Comparison of ENCODE assay signal across 8 cellular contexts in the genomic region with DNA sequence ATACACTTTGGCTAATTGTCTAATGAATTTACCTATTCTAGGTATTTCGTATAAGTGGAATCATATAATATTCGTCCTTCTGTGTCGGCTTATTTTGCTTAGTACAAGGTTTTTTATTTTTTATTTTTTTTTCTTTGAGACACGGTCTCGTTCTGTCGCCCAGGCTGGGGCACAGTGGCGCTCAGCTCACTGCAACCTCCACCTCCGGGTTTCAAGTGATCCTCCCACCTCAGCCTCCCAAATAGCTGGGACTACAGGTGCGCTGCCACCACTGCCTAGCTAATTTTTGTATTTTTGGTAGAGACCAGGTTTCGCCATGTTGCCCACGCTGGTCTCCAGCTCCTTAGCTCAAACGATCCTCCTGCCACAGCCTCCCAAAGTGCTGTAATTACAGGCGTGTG. TPM values are rescaled to one million over a fixed set of nuclear protein-coding genes. Genes with fewer than 3 reads are reported as not detected.
A peak's percentile ranks its signal among the peaks of the same experiment; 100 is the strongest.
DNase-seq lines count a peak whose midpoint lies in the region; ATAC-seq and TF ChIP-seq lines count a peak whose summit lies in the region.

No MANE protein-coding gene starts in this region.

- no peak for ATAC-seq in thoracic aorta (ENCODE audit: insufficient number of reproducible peaks, low FRiP score, low read depth)

- peak overlapping the region; percentile 88 for H3K4me3 Mint-ChIP-seq in T-helper 2 cell treated with Interferon-gamma antibody and Interleukin-4, amounts not matched to agents 5 μg/mL and 100 μg/mL, for 36 hours

- H3K9me3 ChIP-seq in adipocyte (ENCODE audit: control insufficient read depth, low read length) (no peaks in the 10 kb centered on the region), liver (ENCODE audit: control insufficient read depth in 4 of 4, low read length in 3 of 4) (no peaks in the 10 kb centered on the region), thoracic aorta (no peaks in the 10 kb centered on the region)

- TF ChIP-seq CTCF in liver (IDR thresholded peaks at IDR 0.05; ENCODE audit: low read depth, low read length, missing input control): no peak
- no peak for TF ChIP-seq CTCF in thoracic aorta (IDR thresholded peaks at IDR 0.05)

- no peak for TF ChIP-seq RAD21 in liver (IDR thresholded peaks at IDR 0.05)

- H3K4me1 Mint-ChIP-seq in T-helper 2 cell treated with Interferon-gamma antibody and Interleukin-4, amounts not matched to agents 5 μg/mL and 100 μg/mL, for 36 hours (ENCODE audit: low read depth): peaks cover 62% of the 10 kb centered on the region

- no peaks in the 10 kb centered on the region for H3K9me3 Mint-ChIP-seq in T-helper 2 cell treated with Interferon-gamma antibody and Interleukin-4, amounts not matched to agents 5 μg/mL and 100 μg/mL, for 36 hours

- H3K27ac ChIP-seq in liver (ENCODE audit: low read depth in 1 of 2, low read length in 2 of 2) (peak overlapping the region; percentile 99 to 100), thoracic aorta (peak overlapping the region; percentile 96 to 99)

- WGBS in liver: 74% methylated on average over 13 of the region's 13 CpGs

- H3K4me3 ChIP-seq in adipocyte (ENCODE audit: low read length) (peak overlapping the region; percentile 86), liver (ENCODE audit: low read depth in 1 of 3, low read length in 3 of 3) (peak overlapping the region in 2 of 3 donors; percentile 59 to 63), thoracic aorta (peak overlapping the region; percentile 78)

- no peak for DNase-seq in T-helper 2 cell treated with Interferon-gamma antibody and Interleukin-4, amounts not matched to agents 5 μg/mL and 100 μg/mL, for 36 hours (ENCODE audit: low spot score)
- DNase-seq in T-helper 2 cell: no peak
- no peak for DNase-seq in adipocyte (ENCODE audit: low read depth)
- DNase-seq in thoracic aorta (ENCODE audit: low spot score): no peak
- no peak for DNase-seq in ureter (ENCODE audit: low spot score)
- no peak for DNase-seq in AML-193 (lab: John Stamatoyannopoulos, UW)
- no peak for DNase-seq in DMS153 (lab: John Stamatoyannopoulos, UW)

- peak overlapping the region; percentile 100 for H3K27ac Mint-ChIP-seq in T-helper 2 cell treated with Interferon-gamma antibody and Interleukin-4, amounts not matched to agents 5 μg/mL and 100 μg/mL, for 36 hours

- H3K36me3 ChIP-seq in adipocyte (ENCODE audit: control insufficient read depth, insufficient read depth, low read length, severe bottlenecking) (no peaks in the 10 kb centered on the region), liver (ENCODE audit: control insufficient read depth in 4 of 4, insufficient read depth in 3 of 4, low read depth in 1 of 4, low read length in 3 of 4) (no peaks in the 10 kb centered on the region), thoracic aorta (no peaks in the 10 kb centered on the region)

- no peaks in the 10 kb centered on the region for H3K36me3 Mint-ChIP-seq in T-helper 2 cell treated with Interferon-gamma antibody and Interleukin-4, amounts not matched to agents 5 μg/mL and 100 μg/mL, for 36 hours (ENCODE audit: low read depth)

- H3K27me3 ChIP-seq in adipocyte (replicated peaks; ENCODE audit: control insufficient read depth, insufficient read depth, low read length) (no peaks in the 10 kb centered on the region), liver (ENCODE audit: control insufficient read depth in 4 of 4, insufficient read depth in 4 of 4, low read length in 3 of 4) (no peaks in the 10 kb centered on the region), thoracic aorta (replicated peaks; ENCODE audit: insufficient read depth) (no peaks in the 10 kb centered on the region)

- no peaks in the 10 kb centered on the region for H3K27me3 Mint-ChIP-seq in T-helper 2 cell treated with Interferon-gamma antibody and Interleukin-4, amounts not matched to agents 5 μg/mL and 100 μg/mL, for 36 hours (ENCODE audit: low read depth)

- H3K4me1 ChIP-seq in adipocyte (ENCODE audit: control insufficient read depth, insufficient read depth, low read length): peaks cover 25% of the 10 kb centered on the region
- peaks cover 0 to 1% (median 0%) of the 10 kb centered on the region in 4 donors for H3K4me1 ChIP-seq in liver (ENCODE audit: control insufficient read depth in 4 of 4, insufficient read depth in 4 of 4, low read length in 3 of 4)
- peaks cover 19 to 34% of the 10 kb centered on the region in 2 donors for H3K4me1 ChIP-seq in thoracic aorta (ENCODE audit: control insufficient read depth in 1 of 2, low read depth in 2 of 2)

- peak overlapping the region; percentile 97 for H3K9ac ChIP-seq in adipocyte (ENCODE audit: low read length)
- peak overlapping the region; percentile 99 for H3K9ac ChIP-seq in liver (ENCODE audit: low read depth in 1 of 2, low read length in 2 of 2)

TF ChIP-seq in liver, 16 proteins besides CTCF, POLR2A, EP300 and RAD21:
- no peak for TF ChIP-seq NR2F2 (IDR thresholded peaks at IDR 0.05)
- TF ChIP-seq, protein P1, sequence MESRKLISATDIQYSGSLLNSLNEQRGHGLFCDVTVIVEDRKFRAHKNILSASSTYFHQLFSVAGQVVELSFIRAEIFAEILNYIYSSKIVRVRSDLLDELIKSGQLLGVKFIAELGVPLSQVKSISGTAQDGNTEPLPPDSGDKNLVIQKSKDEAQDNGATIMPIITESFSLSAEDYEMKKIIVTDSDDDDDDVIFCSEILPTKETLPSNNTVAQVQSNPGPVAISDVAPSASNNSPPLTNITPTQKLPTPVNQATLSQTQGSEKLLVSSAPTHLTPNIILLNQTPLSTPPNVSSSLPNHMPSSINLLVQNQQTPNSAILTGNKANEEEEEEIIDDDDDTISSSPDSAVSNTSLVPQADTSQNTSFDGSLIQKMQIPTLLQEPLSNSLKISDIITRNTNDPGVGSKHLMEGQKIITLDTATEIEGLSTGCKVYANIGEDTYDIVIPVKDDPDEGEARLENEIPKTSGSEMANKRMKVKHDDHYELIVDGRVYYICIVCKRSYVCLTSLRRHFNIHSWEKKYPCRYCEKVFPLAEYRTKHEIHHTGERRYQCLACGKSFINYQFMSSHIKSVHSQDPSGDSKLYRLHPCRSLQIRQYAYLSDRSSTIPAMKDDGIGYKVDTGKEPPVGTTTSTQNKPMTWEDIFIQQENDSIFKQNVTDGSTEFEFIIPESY (IDR thresholded peaks at IDR 0.05): no peak
- TF ChIP-seq, protein P2, sequence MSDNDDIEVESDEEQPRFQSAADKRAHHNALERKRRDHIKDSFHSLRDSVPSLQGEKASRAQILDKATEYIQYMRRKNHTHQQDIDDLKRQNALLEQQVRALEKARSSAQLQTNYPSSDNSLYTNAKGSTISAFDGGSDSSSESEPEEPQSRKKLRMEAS (IDR thresholded peaks at IDR 0.05): no peak

RNA-seq across cellular contexts. Expression of a gene that starts 38.2 kb away (rescaled TPM):
- 10 to 100 TPM; 64.0 to 87.9 TPM for total RNA-seq in liver
- polyA plus RNA-seq in liver: 100 to 1,000 TPM in 1 of 2 donors, 10 to 100 TPM in 1; 88.0 to 202 TPM
- total RNA-seq in thoracic aorta: 100 to 1,000 TPM; 153 to 235 TPM
- 284 TPM for total RNA-seq in ureter
